ENCODE assay signal across 8 cellular contexts in the genomic region with DNA sequence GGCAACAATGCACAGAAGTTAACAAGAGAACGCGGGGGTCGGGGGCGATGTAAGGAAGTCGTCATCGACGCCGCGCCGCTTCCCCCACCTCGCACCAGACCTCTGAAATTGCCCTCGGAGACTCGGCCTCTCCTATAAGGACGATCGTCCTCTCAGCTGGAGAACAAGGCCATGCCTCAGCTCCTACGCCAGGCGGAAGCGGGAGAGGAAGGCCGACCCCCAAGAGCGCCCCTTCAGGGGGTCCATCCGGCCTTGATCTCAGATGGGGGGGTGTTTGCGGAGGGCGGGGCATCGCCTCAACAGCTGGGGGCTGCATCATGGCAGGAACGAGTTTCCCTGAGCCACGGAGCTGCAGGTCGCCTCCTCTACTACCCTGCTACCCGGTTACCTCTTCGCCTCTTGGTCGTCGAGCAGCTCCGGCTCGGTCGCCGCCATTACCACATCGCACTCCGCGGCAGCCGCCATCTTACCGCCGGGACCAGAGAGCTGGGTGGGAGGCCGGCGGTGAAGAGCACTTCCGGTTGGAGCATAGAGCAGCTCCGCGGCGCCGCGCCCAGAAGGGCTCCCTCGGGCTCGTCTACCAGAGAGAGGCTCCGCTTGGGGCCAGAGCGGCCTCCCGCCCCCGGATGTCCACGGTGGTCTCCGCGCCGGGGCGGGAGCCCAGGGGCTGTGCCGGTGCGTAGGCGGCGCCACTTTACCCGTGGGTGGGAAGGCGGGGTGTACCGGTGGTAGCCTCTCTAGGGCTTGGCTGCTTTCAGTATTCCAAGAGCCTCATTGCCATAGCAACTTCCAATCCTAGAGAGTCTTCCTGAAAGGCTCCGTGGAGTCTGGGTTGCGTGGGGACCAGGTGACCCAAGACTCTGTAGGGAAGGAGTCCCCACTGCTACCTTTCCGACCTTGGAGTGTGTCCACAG. TPM values are rescaled to one million over a fixed set of nuclear protein-coding genes. Genes with fewer than 3 reads are reported as not detected.
DNase-seq lines count a peak whose midpoint lies in the region; ATAC-seq and TF ChIP-seq lines count a peak whose summit lies in the region.

A gene with protein sequence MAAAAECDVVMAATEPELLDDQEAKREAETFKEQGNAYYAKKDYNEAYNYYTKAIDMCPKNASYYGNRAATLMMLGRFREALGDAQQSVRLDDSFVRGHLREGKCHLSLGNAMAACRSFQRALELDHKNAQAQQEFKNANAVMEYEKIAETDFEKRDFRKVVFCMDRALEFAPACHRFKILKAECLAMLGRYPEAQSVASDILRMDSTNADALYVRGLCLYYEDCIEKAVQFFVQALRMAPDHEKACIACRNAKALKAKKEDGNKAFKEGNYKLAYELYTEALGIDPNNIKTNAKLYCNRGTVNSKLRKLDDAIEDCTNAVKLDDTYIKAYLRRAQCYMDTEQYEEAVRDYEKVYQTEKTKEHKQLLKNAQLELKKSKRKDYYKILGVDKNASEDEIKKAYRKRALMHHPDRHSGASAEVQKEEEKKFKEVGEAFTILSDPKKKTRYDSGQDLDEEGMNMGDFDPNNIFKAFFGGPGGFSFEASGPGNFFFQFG (minus strand): TSS at position 488 of the 914 bp plus-strand sequence. CDS start 23 bp downstream, at position 465.

- peaks cover 17% of the 10 kb centered on the region for H3K79me2 ChIP-seq in trophoblast cell (ENCODE audit: control insufficient read depth, insufficient read depth, low read length, poor library complexity)

- H3K18ac ChIP-seq in trophoblast cell (ENCODE audit: low read length) = peak within 1 kb of the TSS; percentile 87

- peak within 1 kb of the TSS; percentile 97 for H4K12ac ChIP-seq in trophoblast cell (ENCODE audit: low read depth, low read length)

- peak within 1 kb of the TSS; percentile 82 for H3K4me2 ChIP-seq in trophoblast cell (ENCODE audit: low read length)

- peak; percentile 67 for DNase-seq in NCI-H128 (lab: John Stamatoyannopoulos, UW; ENCODE audit: unreplicated experiment)
- peak; percentile 83 to 90 for DNase-seq in SW 1271 (lab: John Stamatoyannopoulos, UW)
- DNase-seq in activated naive CD8-positive, alpha-beta T cell treated with anti-CD3 and anti-CD28 coated beads, Interleukin-2, amount 50 U/mL, for 16 hours (ENCODE audit: low read depth, low spot score) = peak; percentile 77
- DNase-seq in cardiac muscle cell (ENCODE audit: low read depth in 1 of 2, low spot score in 1 of 2) = peak; percentile 94 to 96
- peak; percentile 86 to 87 for DNase-seq in trophoblast cell
- peak; percentile 78 to 84 for DNase-seq in tibial nerve (ENCODE audit: low spot score in 2 of 2)

- peak within 1 kb of the TSS; percentile 89 for H3K14ac ChIP-seq in trophoblast cell (ENCODE audit: low read length)

- peak within 1 kb of the TSS; percentile 71 for H2AK5ac ChIP-seq in trophoblast cell (ENCODE audit: low read length)

- TF ChIP-seq EP300 in tibial nerve (IDR thresholded peaks at IDR 0.05) = peak in 1 of 2 donors; percentile 91

- H3K27ac ChIP-seq in cardiac muscle cell = peak within 1 kb of the TSS; percentile 94
- H3K27ac ChIP-seq in trophoblast cell (ENCODE audit: low read depth, low read length) = peak within 1 kb of the TSS; percentile 72
- H3K27ac ChIP-seq in tibial nerve = peak within 1 kb of the TSS; percentile 73 to 94 (median 90)

- peak within 1 kb of the TSS; percentile 82 for H2BK120ac ChIP-seq in trophoblast cell (ENCODE audit: insufficient read depth, low read length, poor library complexity)

- peak within 1 kb of the TSS; percentile 85 for H3K4ac ChIP-seq in trophoblast cell (ENCODE audit: low read depth, low read length)

- TF ChIP-seq CTCF in cardiac muscle cell (IDR thresholded peaks at IDR 0.05; ENCODE audit: low read depth, low read length) = no peak
- peak in 2 of 5 experiments; percentile 11 to 52 for TF ChIP-seq CTCF in tibial nerve (IDR thresholded peaks at IDR 0.05)

- peak within 1 kb of the TSS; percentile 81 for H3K9ac ChIP-seq in trophoblast cell (ENCODE audit: low read length)

- peaks cover 13% of the 10 kb centered on the region for H3K4me1 ChIP-seq in cardiac muscle cell (ENCODE audit: low read depth)
- H3K4me1 ChIP-seq in trophoblast cell (ENCODE audit: control insufficient read depth in 1 of 2, insufficient read depth in 2 of 2, low read length in 2 of 2) = peaks cover 2 to 15% of the 10 kb centered on the region in 2 experiments
- peaks cover 4 to 77% (median 52%) of the 10 kb centered on the region in 4 donors for H3K4me1 ChIP-seq in tibial nerve

- TF ChIP-seq POLR2A in GM10847 (IDR thresholded peaks at IDR 0.05; ENCODE audit: extremely low read depth, insufficient read length) (peak; percentile 70), tibial nerve (IDR thresholded peaks at IDR 0.05) (peak in 1 of 2 donors; percentile 54)

- no peaks in the 10 kb centered on the region for H3K27me3 ChIP-seq in cardiac muscle cell
- H3K27me3 ChIP-seq in trophoblast cell (ENCODE audit: insufficient read depth, low read length) = no peaks in the 10 kb centered on the region
- no peaks in the 10 kb centered on the region for H3K27me3 ChIP-seq in tibial nerve

- H4K91ac ChIP-seq in trophoblast cell (ENCODE audit: low read depth, low read length) = peak within 1 kb of the TSS; percentile 91

- H3K23ac ChIP-seq in trophoblast cell (ENCODE audit: low read length) = no peak within 1 kb of the TSS

- peak within 1 kb of the TSS; percentile 96 for H4K8ac ChIP-seq in trophoblast cell (ENCODE audit: low read depth, low read length)

- H2BK12ac ChIP-seq in trophoblast cell (ENCODE audit: low read length) = no peak within 1 kb of the TSS

- H3K9me3 ChIP-seq in cardiac muscle cell (ENCODE audit: low read depth) (no peaks in the 10 kb centered on the region), trophoblast cell (ENCODE audit: insufficient read depth, low read depth, low read length) (no peaks in the 10 kb centered on the region), tibial nerve (no peaks in the 10 kb centered on the region)

- WGBS in trophoblast cell (ENCODE audit: extremely low coverage, insufficient coverage, insufficient read length) = no CpG with 5 or more reads among the region's 70 CpGs
- 0 to 1% methylated on average over 18 to 47 of the region's 70 CpGs for WGBS in tibial nerve, 2 donors

- H3K4me3 ChIP-seq in cardiac muscle cell = peak within 1 kb of the TSS; percentile 64
- peak within 1 kb of the TSS; percentile 92 for H3K4me3 ChIP-seq in trophoblast cell (ENCODE audit: low read depth, low read length)
- peak within 1 kb of the TSS; percentile 56 to 82 (median 74) for H3K4me3 ChIP-seq in tibial nerve

- ATAC-seq in HG02642 (IDR thresholded peaks at IDR 0.05; ENCODE audit: poor library complexity, unreplicated experiment) = peak; percentile 88

- peak within 1 kb of the TSS; percentile 81 for H2AFZ ChIP-seq in trophoblast cell (ENCODE audit: insufficient read depth, low read length, poor library complexity)

- H3K36me3 ChIP-seq in cardiac muscle cell = peaks cover 3% of the 10 kb centered on the region
- peaks cover 2 to 7% of the 10 kb centered on the region in 2 experiments for H3K36me3 ChIP-seq in trophoblast cell (ENCODE audit: control insufficient read depth in 1 of 2, insufficient read depth in 2 of 2, low read length in 2 of 2)
- H3K36me3 ChIP-seq in tibial nerve = peaks cover 0 to 7% (median under 1%) of the 10 kb centered on the region in 3 donors

- H3K79me1 ChIP-seq in trophoblast cell (ENCODE audit: low read length) = peaks cover 18% of the 10 kb centered on the region

- H2BK5ac ChIP-seq in trophoblast cell (ENCODE audit: low read depth, low read length, poor library complexity) = peak within 1 kb of the TSS; percentile 43

RNA-seq across cellular contexts. Expression of the gene that starts here (rescaled TPM):
- total RNA-seq in cardiac muscle cell (66.6 and 79.2 TPM in 2 replicates), tibial nerve (10 to 100 TPM; 56.6 to 90.2 (median 71.8) TPM)
- polyA plus RNA-seq in cardiac muscle cell = 83.8 and 90.0 TPM in 2 replicates
- polyA plus RNA-seq in trophoblast cell (2013) = 73.2 and 73.8 TPM in 2 replicates

Comparison
In these comparisons a context has a peak if more than half of its experiments do, and no peak if none do; other contexts are left out.
1. Peak in every context shown above with its lines: DNase-seq, ATAC-seq, H3K4me3 ChIP-seq and H3K27ac ChIP-seq.